Comparison of ENCODE assay signal across 8 cellular contexts in the genomic region with DNA sequence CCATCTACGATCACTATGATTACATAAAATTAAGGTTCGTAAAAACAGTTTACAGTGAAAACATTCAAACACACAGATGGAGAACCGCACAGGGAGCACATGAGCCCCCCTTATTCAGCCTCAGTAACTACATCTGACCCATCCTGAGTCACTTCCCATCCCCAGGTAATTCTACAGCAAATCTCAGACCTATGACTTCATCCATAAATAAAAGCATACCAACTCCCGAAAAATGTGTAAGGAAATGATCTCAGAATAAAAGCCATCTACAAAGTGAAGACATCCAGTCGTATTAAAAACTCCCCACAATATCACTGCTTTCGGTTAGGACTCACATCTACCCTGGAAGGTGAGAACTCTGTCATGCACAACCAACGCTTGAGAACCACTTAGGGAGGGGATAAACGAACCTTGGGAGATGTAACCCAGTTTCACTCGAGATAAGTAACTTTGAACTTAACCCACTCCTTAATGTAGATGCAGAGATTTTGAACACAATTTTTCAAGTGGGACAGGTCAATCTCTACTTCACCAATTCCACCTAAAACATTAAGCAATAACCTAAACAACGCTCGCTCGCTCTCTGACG. TPM values are rescaled to one million over a fixed set of nuclear protein-coding genes. Genes with fewer than 3 reads are reported as not detected.
A peak's percentile ranks its signal among the peaks of the same experiment; 100 is the strongest.
DNase-seq lines count a peak whose midpoint lies in the region; ATAC-seq and TF ChIP-seq lines count a peak whose summit lies in the region.

No MANE protein-coding gene starts in this region.

- peak overlapping the region; percentile 89 for H3K4me3 ChIP-seq in DOHH2 (ENCODE audit: low read length)
- H3K4me3 ChIP-seq in NB4 (ENCODE audit: low read depth, low read length), result peak overlapping the region; percentile 82

- TF ChIP-seq CTCF in DOHH2 (IDR thresholded peaks at IDR 0.05; ENCODE audit: low read depth, low read length, poor library complexity, severe bottlenecking) (no peak), NB4 (IDR thresholded peaks at IDR 0.05; ENCODE audit: low read depth, low read length) (no peak)

- peaks cover 18 to 30% of the 10 kb centered on the region in 2 donors for H3K36me3 Mint-ChIP-seq in naive B cell

- peaks cover 3% of the 10 kb centered on the region; the same call in 1 of the 2 replicates for H3F3A ChIP-seq in DOHH2 (ENCODE audit: control insufficient read depth, insufficient read depth)

- no peak for ATAC-seq in naive B cell (ENCODE audit: low read depth in 2 of 2)

- no peaks in the 10 kb centered on the region for H3K27me3 Mint-ChIP-seq in naive B cell

- H3K9me3 ChIP-seq in DOHH2 (ENCODE audit: control insufficient read depth, insufficient read depth, low read length), result no peaks in the 10 kb centered on the region

- H3K9me2 ChIP-seq in DOHH2 (replicated peaks; ENCODE audit: control insufficient read depth, low read length), result no peaks in the 10 kb centered on the region

- H4K20me1 ChIP-seq in DOHH2 (ENCODE audit: control insufficient read depth, insufficient read depth, low read depth, low read length), result 0 out of 2 replicates have a peak, but pooled peaks cover 17% of the 10 kb centered on the region

- in situ Hi-C loops in KBM-7 (cut with MboI; ENCODE audit: low pct_unique_long_range_greater_than_20kb, low sequenced_read_pairs), result no loop called here

- peaks cover 38 to 50% (median 39%) of the 10 kb centered on the region in 3 donors for H3K4me1 Mint-ChIP-seq in naive B cell

- H3K27ac Mint-ChIP-seq in naive B cell, result peak overlapping the region; percentile 92 to 100 (median 99)

- no peak for TF ChIP-seq POLR2A in NB4 (IDR thresholded peaks at IDR 0.05; ENCODE audit: extremely low read depth, insufficient read length)

- H3K27me3 ChIP-seq in DOHH2 (ENCODE audit: control insufficient read depth, low read length), result no peaks in the 10 kb centered on the region

- H3K79me2 ChIP-seq in DOHH2 (ENCODE audit: control insufficient read depth, low read length), result peaks cover 68% of the 10 kb centered on the region

- H3K36me3 ChIP-seq in DOHH2 (ENCODE audit: control insufficient read depth, low read length), result peaks cover 58% of the 10 kb centered on the region

- peaks cover 28% of the 10 kb centered on the region for H3K4me1 ChIP-seq in DOHH2 (ENCODE audit: control insufficient read depth, low read length)

- H3K27ac ChIP-seq in DOHH2 (ENCODE audit: low read depth, low read length) (peak overlapping the region; percentile 52; the same call in 1 of the 2 replicates), cingulate gyrus (ENCODE audit: low read depth, low read length) (peak overlapping the region; percentile 39)

- H3K4me3 Mint-ChIP-seq in naive B cell, result peak overlapping the region; percentile 90 to 97 (median 94)

- DNase-seq in NB4 (ENCODE audit: low read depth) (peak; percentile 14), naive B cell (no peak), KBM-7 (no peak), T1000 (lab: John Stamatoyannopoulos, UW) (no peak), HuH-7.5 (ENCODE audit: low spot score) (no peak)
- no peak for DNase-seq in activated effector memory CD4-positive, alpha-beta T cell treated with anti-CD3 and anti-CD28 coated beads, Interleukin-2, amount 50 U/mL, for 16 hours

- no peaks in the 10 kb centered on the region for H3K9me3 Mint-ChIP-seq in naive B cell

- H3K4me2 ChIP-seq in DOHH2 (ENCODE audit: low read length), result peak overlapping the region; percentile 84

RNA-seq across cellular contexts. Expression of gene USP36, which starts 1.3 kb away (rescaled TPM):
- 10 to 100 TPM; 14.9 to 37.9 (median 24.5) TPM for polyA plus RNA-seq in naive B cell (ENCODE audit: low read depth in 6 of 6)

RNA-seq across cellular contexts. Expression of gene CYTH1, which starts 57.2 kb away (rescaled TPM):
- 100 to 1,000 TPM; 165 to 235 (median 190) TPM for polyA plus RNA-seq in naive B cell (ENCODE audit: low read depth in 6 of 6)
